8 cellular contexts compared by ENCODE assay signal in genomic region chr15:73927003-73927475, GRCh38. TPM values are rescaled to one million over a fixed set of nuclear protein-coding genes. Genes with fewer than 3 reads are reported as not detected.
DNase-seq lines count a peak whose midpoint lies in the region; ATAC-seq and TF ChIP-seq lines count a peak whose summit lies in the region.

No MANE protein-coding gene starts in this region.

- no peak overlapping the region for H3K9ac ChIP-seq in mammary epithelial cell (ENCODE audit: insufficient read depth, low read length)

- no peaks in the 10 kb centered on the region for H3K9me3 ChIP-seq in mammary epithelial cell (replicated peaks; ENCODE audit: insufficient read depth, low read length)

- TF ChIP-seq CTCF in mammary epithelial cell (conservative IDR thresholded peaks at IDR 0.05 in 1 of 2, IDR thresholded peaks at IDR 0.05 in 1 of 2; ENCODE audit: extremely low read depth in 1 of 2, insufficient read depth in 1 of 2, low read depth in 1 of 2, low read length in 2 of 2): no peak

- WGBS in mammary epithelial cell (ENCODE audit: low coverage, missing lambda C conversion rate): 20% methylated on average over 2 of the region's 65 CpGs

- peak overlapping the region; percentile 87 for H2AFZ ChIP-seq in mammary epithelial cell (ENCODE audit: low read depth, low read length)

- no peaks in the 10 kb centered on the region for H3K36me3 ChIP-seq in mammary epithelial cell (ENCODE audit: insufficient read depth, low read length)

- no TSS peak for BruUV-seq in mammary epithelial cell (replicated peaks; lab: Mats Ljungman, UMichigan)

- H3K27ac ChIP-seq in mammary epithelial cell (ENCODE audit: insufficient read depth, low read depth, low read length): no peak overlapping the region

- DNase-seq in NCI-H2196 (lab: John Stamatoyannopoulos, UW; ENCODE audit: unreplicated experiment) (peak; percentile 38), NCI-H2196 treated with DMSO at 0.1 percent for 48 hours (lab: John Stamatoyannopoulos, UW; ENCODE audit: unreplicated experiment) (no peak), T-helper 1 cell (peak in 3 of 5 donors; percentile 19 to 32 (median 32)), mammary epithelial cell (no peak), left colon (peak; percentile 61 to 70)
- DNase-seq in stimulated activated CD4-positive, alpha-beta T cell treated with anti-CD3 and anti-CD28 coated beads, TNF-alpha, amount 100 ng/mL, for 1 hour (ENCODE audit: low read depth in 3 of 3, low spot score in 1 of 3): peak in 2 of 3 donors; percentile 12

- CTCF ChIA-PET in mammary epithelial cell (lab: Charles Lee; ENCODE audit: low non-redundant PET): interaction anchor here (0.6 to 1.1 kb wide), 2 partner anchors 9 to 1700 kb away, joined by 5 to 6 read pairs; no protein-coding TSS in a partner anchor

- H3K4me2 ChIP-seq in mammary epithelial cell (ENCODE audit: insufficient read depth, low read depth, low read length): peak overlapping the region; percentile 93

- H3K27me3 ChIP-seq in mammary epithelial cell (ENCODE audit: insufficient read depth, low read length): no peaks in the 10 kb centered on the region

- dilution Hi-C loops in mammary epithelial cell (cut with HindIII; ENCODE audit: low sequenced_read_pairs): no loop called here

- peak overlapping the region; percentile 37 to 60 (median 58) for H3K4me3 ChIP-seq in mammary epithelial cell (replicated peaks in 1 of 3; ENCODE audit: insufficient read depth in 1 of 3, low read depth in 2 of 3, low read length in 3 of 3)

- H4K20me1 ChIP-seq in mammary epithelial cell (ENCODE audit: insufficient read depth, low read length): no peaks in the 10 kb centered on the region

- no peaks in the 10 kb centered on the region for H3K79me2 ChIP-seq in mammary epithelial cell (ENCODE audit: insufficient read depth, low read length)

- H3K4me1 ChIP-seq in mammary epithelial cell (ENCODE audit: insufficient read depth, low read length): peaks cover 53% of the 10 kb centered on the region

- intact Hi-C loops in mammary epithelial cell (cut with micrococcal nuclease): loop anchor here (5.0 kb wide), 1 partner anchor 55 kb away; the partner anchor contains the start of gene TBC1D21
- intact Hi-C loops in left colon (cut with DNase I, micrococcal nuclease): no loop called here

- in situ Hi-C loops in mammary epithelial cell (cut with MboI; ENCODE audit: low sequenced_read_pairs in 2 of 2): no loop called here

- ATAC-seq in left colon (peak; percentile 56), HG02885 (IDR thresholded peaks at IDR 0.05; ENCODE audit: poor library complexity, unreplicated experiment) (no peak), HG03280 (IDR thresholded peaks at IDR 0.05; ENCODE audit: unreplicated experiment) (no peak)

RNA-seq across cellular contexts. Expression of gene LOXL1, which starts 0.8 kb away (rescaled TPM):
- total RNA-seq in mammary epithelial cell: 10 to 100 TPM in 1 of 2 donors, 1 to 10 TPM in 1; 5.0 to 23.0 TPM
- 18.7 TPM for polyA plus RNA-seq in mammary epithelial cell
- 6.0 TPM for polyA minus RNA-seq in mammary epithelial cell
- total RNA-seq in left colon: 1 to 10 TPM; 2.0 to 2.5 TPM

RNA-seq across cellular contexts. Expression of gene TBC1D21, which starts 53.7 kb away (rescaled TPM):
- total RNA-seq in mammary epithelial cell (not detected), left colon (not detected)
- not detected for polyA plus RNA-seq in mammary epithelial cell
- polyA minus RNA-seq in mammary epithelial cell: not detected

Comparison
In these comparisons a context has a peak if more than half of its experiments do, and no peak if none do; other contexts are left out.
1. DNase-seq: peak in NCI-H2196 (single experiment), T-helper 1 cell (3 of 5), left colon (2 of 2) and stimulated activated CD4-positive, alpha-beta T cell treated with anti-CD3 and anti-CD28 coated beads, TNF-alpha, amount 100 ng/mL, for 1 hour (2 of 3); none in NCI-H2196 treated with DMSO at 0.1 percent for 48 hours (single experiment) and mammary epithelial cell (single experiment).